ENCODE assay signal across 21 cellular contexts in the genomic region with DNA sequence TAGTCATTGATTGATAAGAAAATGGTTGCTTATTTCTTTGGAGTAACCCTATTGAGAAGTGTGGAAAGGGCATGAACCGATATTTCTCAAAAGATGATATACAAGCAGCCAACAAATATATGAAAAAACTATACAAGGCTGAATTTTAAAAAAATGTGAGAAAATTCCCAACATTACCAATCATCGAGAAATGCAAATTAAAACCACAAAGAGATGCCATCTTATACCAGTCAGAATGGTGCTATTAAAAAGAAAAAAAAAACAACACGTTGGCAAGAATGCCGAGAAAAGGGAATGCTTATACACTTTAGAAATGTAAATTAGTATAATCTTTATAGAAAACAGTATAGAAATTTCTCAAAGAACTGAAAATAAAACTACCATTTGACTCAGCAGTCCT.
DNase-seq lines count a peak whose midpoint lies in the region; FAIRE-seq and TF ChIP-seq lines count a peak whose summit lies in the region.
"Had no signal": no experiment of that assay in that cellular context is flagged by ENCODE, and none has a peak within 500 bp of the region (broad histone marks: within the 10 kb centered on the region; RNA-seq: fewer than 3 reads in every experiment).

No MANE protein-coding gene starts in this region.

- peak; percentile 12 for DNase-seq in Caki2 (ENCODE audit: low read depth)
- DNase-seq in HS-5 (ENCODE audit: low read depth): peak; percentile 18
- peak; percentile 7 for DNase-seq in NCI-H226
- DNase-seq in astrocyte of the spinal cord (ENCODE audit: low read depth, low spot score): peak; percentile 18
- no peak for DNase-seq in frontal cortex (ENCODE audit: low spot score in 2 of 2)
- no peak for DNase-seq in GM19240 (ENCODE audit: insufficient read length, low spot score)
- DNase-seq in EL: no peak
- DNase-seq: Caco-2; CD4-positive, CD25-positive, alpha-beta regulatory T cell; CD8-positive, alpha-beta T cell; DMS 273 treated with DMSO at 0.1 percent for 48 hours; DMS79; GM23248; H7; HCEC 1CT had no signal

- in situ Hi-C loops in Caki2 (cut with HindIII; ENCODE audit: low pct_unique_long_range_greater_than_20kb, low sequenced_read_pairs): no loop called here
- in situ Hi-C loops in astrocyte of the spinal cord (cut with HindIII; ENCODE audit: low sequenced_read_pairs): no loop called here

- no peak overlapping the region for H3K4me3 ChIP-seq in astrocyte of the spinal cord (ENCODE audit: low read depth, low read length)
- H3K4me3 ChIP-seq: BLaER1, GM23248 had no signal

- TF ChIP-seq CTCF in astrocyte of the spinal cord (IDR thresholded peaks at IDR 0.05; ENCODE audit: low read depth, low read length): no peak

- FAIRE-seq in frontal cortex (lab: Jason Lieb, UNC): no peak
- FAIRE-seq: A204.1, D721Med, G401.6, GM12892, H1 had no signal

Comparison
In these comparisons a context has a peak if more than half of its experiments do, and no peak if none do; other contexts are left out.
1. DNase-seq: peak in Caki2 (single experiment), HS-5 (single experiment), NCI-H226 (single experiment) and astrocyte of the spinal cord (single experiment); none in frontal cortex (0 of 2), GM19240 (single experiment) and EL (single experiment).